Comparison of ENCODE assay signal across 18 cellular contexts in genomic region chr3:2772803-2773202, GRCh38.
A peak's percentile ranks its signal among the peaks of the same experiment; 100 is the strongest.
DNase-seq lines count a peak whose midpoint lies in the region; TF ChIP-seq lines count a peak whose summit lies in the region.
"Had no signal": no experiment of that assay in that cellular context is flagged by ENCODE, and none has a peak within 500 bp of the region (broad histone marks: within the 10 kb centered on the region; RNA-seq: fewer than 3 reads in every experiment).

No MANE protein-coding gene starts in this region.

- no peaks in the 10 kb centered on the region for H3K36me3 ChIP-seq in mesodermal cell (ENCODE audit: control insufficient read depth, insufficient read depth, low read length)
- no peaks in the 10 kb centered on the region for H3K36me3 ChIP-seq in ovary

- peak; percentile 1 for DNase-seq in ELF-1 (ENCODE audit: low read depth, low spot score)
- peak; percentile 62 for DNase-seq in SK-N-DZ (ENCODE audit: low spot score)
- no peak for DNase-seq in ovary
- no peak for DNase-seq in SW480 (ENCODE audit: low spot score)
- DNase-seq in AG08396 (ENCODE audit: low spot score): no peak
- DNase-seq: 8988T; ACHN; C1 segment of cervical spinal cord; CD4-positive, alpha-beta memory T cell; COR-L47; DMS 273 treated with DMSO at 0.1 percent for 48 hours; DMS79; EL; GF-D8; H9 had no signal

- TF ChIP-seq EP300 in ovary (IDR thresholded peaks at IDR 0.05): no peak

- 78 to 82% methylated on average over 1 of the region's 1 CpG for WGBS in mesodermal cell (ENCODE audit: insufficient coverage in 2 of 2), 2 experiments
- 73 to 78% (median 76%) methylated on average over 1 of the region's 1 CpG for WGBS in ovary, 3 donors

- intact Hi-C loops in ovary (cut with DNase I): no loop called here

- H3K27ac ChIP-seq in mesodermal cell (ENCODE audit: low read depth, low read length, severe bottlenecking) (peak overlapping the region; percentile 51), ovary (no peak overlapping the region)
- H3K27ac ChIP-seq: A549 had no signal

- no peak for TF ChIP-seq POLR2A in ovary (IDR thresholded peaks at IDR 0.05)

- peaks cover 21% of the 10 kb centered on the region for H3K4me1 ChIP-seq in mesodermal cell (ENCODE audit: control insufficient read depth, insufficient read depth, low read length, poor library complexity, severe bottlenecking)
- H3K4me1 ChIP-seq in ovary (ENCODE audit: insufficient read depth): peaks cover 2% of the 10 kb centered on the region
- H3K4me1 ChIP-seq: A549 had no signal

- no peaks in the 10 kb centered on the region for H3K27me3 ChIP-seq in ovary

- no peak for TF ChIP-seq CTCF in ovary (IDR thresholded peaks at IDR 0.05)

- no peaks in the 10 kb centered on the region for H3K9me3 ChIP-seq in mesodermal cell (ENCODE audit: control insufficient read depth, low read length)
- H3K9me3 ChIP-seq in ovary: no peaks in the 10 kb centered on the region
- H3K9me3 ChIP-seq: A549 had no signal

- H3K4me3 ChIP-seq in mesodermal cell (ENCODE audit: extremely low read depth, insufficient read depth, low read length, poor library complexity, severe bottlenecking) (no peak overlapping the region), ovary (no peak overlapping the region)
- H3K4me3 ChIP-seq: A549, GM23338 had no signal

Comparison
In these comparisons a context has a peak if more than half of its experiments do, and no peak if none do; other contexts are left out.
1. DNase-seq: peak in ELF-1 (single experiment) and SK-N-DZ (single experiment); none in ovary (0 of 5), SW480 (single experiment) and AG08396 (single experiment).